1 cellular context compared by ENCODE assay signal in genomic region chr7:100538654-100539435, GRCh38.
TF ChIP-seq lines count a peak whose summit lies in the region.

Gene AGFG2 (plus strand): TSS chr7:100539203. CDS start chr7:100539347, 144 bp downstream.

TF ChIP-seq in GM12878, 131 proteins besides CTCF, POLR2A, EP300 and RAD21 (continued from another document and continues in another):
- TF ChIP-seq E2F8 (IDR thresholded peaks at IDR 0.05; ENCODE audit: low read depth, partially characterized antibody), result peak; percentile 98
- TF ChIP-seq JUNB (IDR thresholded peaks at IDR 0.05), result no peak
- TF ChIP-seq HDAC2 (IDR thresholded peaks at IDR 0.05), result 0 out of 2 replicates have a peak, but pooled peaks have one; percentile 90
- no peak for TF ChIP-seq BMI1 (IDR thresholded peaks at IDR 0.05; ENCODE audit: borderline replicate concordance)
- peak; percentile 100 for TF ChIP-seq HDGF (IDR thresholded peaks at IDR 0.05)
- TF ChIP-seq BRCA1 (IDR thresholded peaks at IDR 0.05; ENCODE audit: low read depth, low read length), result no peak
- peak; percentile 48; the same call in 1 of the 2 replicates for TF ChIP-seq RB1 (IDR thresholded peaks at IDR 0.05; ENCODE audit: borderline replicate concordance)
- TF ChIP-seq TCF3 (IDR thresholded peaks at IDR 0.05; ENCODE audit: borderline replicate concordance, insufficient read depth, low read depth, low read length), result no peak
- TF ChIP-seq FOXM1 (IDR thresholded peaks at IDR 0.05; ENCODE audit: low read depth, low read length), result no peak
- TF ChIP-seq BCLAF1 (IDR thresholded peaks at IDR 0.05), result no peak
- peak; percentile 69 for TF ChIP-seq YY1 (IDR thresholded peaks at IDR 0.05; ENCODE audit: low read depth, low read length)
- no peak for TF ChIP-seq LARP7 (IDR thresholded peaks at IDR 0.05)
- TF ChIP-seq RUNX3 (IDR thresholded peaks at IDR 0.05; ENCODE audit: low read length), result no peak
- no peak for TF ChIP-seq IRF5 (IDR thresholded peaks at IDR 0.05; ENCODE audit: borderline replicate concordance)
- TF ChIP-seq REST (IDR thresholded peaks at IDR 0.05; ENCODE audit: low read depth, low read length), result no peak
- TF ChIP-seq ZNF274 (IDR thresholded peaks at IDR 0.05; ENCODE audit: insufficient read depth, insufficient read length), result no peak
- TF ChIP-seq ATF2 (IDR thresholded peaks at IDR 0.05; ENCODE audit: low read length), result no peak
- no peak for TF ChIP-seq PAX8 (IDR thresholded peaks at IDR 0.05)
- TF ChIP-seq NFIC (IDR thresholded peaks at IDR 0.05; ENCODE audit: low read depth, low read length), result no peak
- TF ChIP-seq FOS (IDR thresholded peaks at IDR 0.05; ENCODE audit: borderline replicate concordance, extremely low read depth, insufficient read length), result peak; percentile 59
- TF ChIP-seq NRF1 (conservative IDR thresholded peaks at IDR 0.05; ENCODE audit: low read depth, low read length), result peak; percentile 87
- TF ChIP-seq ZNF592 (IDR thresholded peaks at IDR 0.05), result no peak
- TF ChIP-seq NKRF (conservative IDR thresholded peaks at IDR 0.05), result peak; percentile 99
- TF ChIP-seq IRF4 (IDR thresholded peaks at IDR 0.05; ENCODE audit: low read depth, low read length), result no peak
- no peak for TF ChIP-seq RBBP5 (conservative IDR thresholded peaks at IDR 0.05)
- no peak for TF ChIP-seq RAD51 (IDR thresholded peaks at IDR 0.05)
- peak; percentile 99 for TF ChIP-seq SIN3A (IDR thresholded peaks at IDR 0.05; ENCODE audit: low read depth, low read length)
- TF ChIP-seq E2F4 (IDR thresholded peaks at IDR 0.05; ENCODE audit: low read depth, low read length), result peak; percentile 94
- peak; percentile 60 for TF ChIP-seq ATF7 (IDR thresholded peaks at IDR 0.05; ENCODE audit: low read depth)
- TF ChIP-seq MYB (IDR thresholded peaks at IDR 0.05; ENCODE audit: borderline replicate concordance, low read depth, low read length), result no peak
- TF ChIP-seq MXI1 (IDR thresholded peaks at IDR 0.05; ENCODE audit: low read depth, low read length), result peak; percentile 99
- no peak for TF ChIP-seq HDAC6 (IDR thresholded peaks at IDR 0.05; ENCODE audit: unreplicated experiment)
- no peak for TF ChIP-seq SIX5 (IDR thresholded peaks at IDR 0.05; ENCODE audit: low read depth, low read length, severe bottlenecking)
- TF ChIP-seq MYC (IDR thresholded peaks at IDR 0.05; ENCODE audit: insufficient read depth, insufficient read length, insufficient replicate concordance, low read length, severe bottlenecking), result peak; percentile 70
- no peak for TF ChIP-seq ZZZ3 (IDR thresholded peaks at IDR 0.05; ENCODE audit: control insufficient read depth, insufficient read length, low read depth)
- TF ChIP-seq SMARCA5 (IDR thresholded peaks at IDR 0.05), result no peak
- no peak for TF ChIP-seq SKIL (IDR thresholded peaks at IDR 0.05; ENCODE audit: low read depth, poor library complexity, severe bottlenecking)
- TF ChIP-seq SUPT20H (IDR thresholded peaks at IDR 0.05; ENCODE audit: borderline replicate concordance, control insufficient read depth, low read depth, low read length), result no peak
